In the genomic region with DNA sequence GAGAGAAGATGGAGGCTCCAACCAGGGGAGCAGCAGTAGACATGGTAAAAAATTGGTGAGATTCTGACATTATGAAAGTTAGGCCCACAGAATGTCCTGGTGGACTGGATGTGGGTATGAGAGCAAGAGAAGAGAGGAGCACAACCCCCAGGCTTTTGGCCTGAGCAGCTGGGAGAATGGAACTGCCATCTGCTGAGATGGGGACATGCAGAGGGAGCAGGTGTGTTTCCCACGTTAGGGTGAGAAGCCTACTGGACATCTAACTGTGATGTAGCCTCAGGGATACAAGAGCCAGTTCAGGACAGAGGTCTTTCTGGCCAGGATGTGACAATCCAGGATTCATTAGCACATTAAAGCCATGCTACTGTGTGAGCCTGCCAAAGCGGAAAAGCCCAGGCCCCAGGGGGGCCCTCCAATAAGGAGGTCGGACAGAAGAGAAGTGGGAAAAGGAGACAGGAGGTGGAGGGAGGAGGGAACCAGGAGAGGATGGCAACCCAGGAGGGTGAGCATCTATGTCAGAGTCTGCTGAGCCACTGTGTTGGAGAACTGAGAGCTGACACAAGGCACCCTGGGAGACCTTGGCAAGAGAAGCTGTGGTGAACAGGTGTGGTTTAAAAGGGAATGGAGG, we compare ENCODE assay signal across 9 cellular contexts. TPM values are rescaled to one million over a fixed set of nuclear protein-coding genes. Genes with fewer than 3 reads are reported as not detected.
DNase-seq lines count a peak whose midpoint lies in the region; TF ChIP-seq lines count a peak whose summit lies in the region.
"Had no signal": no experiment of that assay in that cellular context is flagged by ENCODE, and none has a peak within 500 bp of the region (broad histone marks: within the 10 kb centered on the region; RNA-seq: fewer than 3 reads in every experiment).

No MANE protein-coding gene starts in this region.

- no peak overlapping the region for H4K91ac ChIP-seq in mesenchymal stem cell (ENCODE audit: low read length)

- in situ Hi-C loops in mammary epithelial cell (cut with MboI; ENCODE audit: low sequenced_read_pairs in 2 of 2): no loop called here

- H3K9ac ChIP-seq in mammary epithelial cell (ENCODE audit: insufficient read depth, low read length) (no peak overlapping the region), mesenchymal stem cell (ENCODE audit: low read length) (no peak overlapping the region)

- dilution Hi-C loops in mammary epithelial cell (cut with HindIII; ENCODE audit: low sequenced_read_pairs): no loop called here

- peaks cover 44% of the 10 kb centered on the region for H3K79me1 ChIP-seq in mesenchymal stem cell (replicated peaks; ENCODE audit: low read length, poor library complexity, severe bottlenecking)

- POLR2A ChIA-PET in MCF 10A (lab: Yijun Ruan, JAX) (no interaction called here), PC-9 (lab: Charles Lee; ENCODE audit: unreplicated experiment) (no interaction called here)

- H3K9me2 ChIP-seq in PC-9 (ENCODE audit: insufficient read depth): no peaks in the 10 kb centered on the region

- no peak overlapping the region for H2AK5ac ChIP-seq in mesenchymal stem cell (ENCODE audit: low read length, severe bottlenecking)

- no peak overlapping the region for H3K14ac ChIP-seq in mesenchymal stem cell (ENCODE audit: low read length in 2 of 2)

- H3K36me3 ChIP-seq in mammary epithelial cell (ENCODE audit: insufficient read depth, low read length) (no peaks in the 10 kb centered on the region), PC-9 (ENCODE audit: low read depth) (no peaks in the 10 kb centered on the region), mesenchymal stem cell (ENCODE audit: control insufficient read depth in 1 of 2, insufficient read depth in 2 of 2, low read depth in 1 of 2, low read length in 2 of 2) (peaks cover 0 to 6% of the 10 kb centered on the region in 2 experiments), MG63 (no peaks in the 10 kb centered on the region)

- H3K27ac Mint-ChIP-seq in MCF 10A (ENCODE audit: low read depth, unreplicated experiment): peak overlapping the region; percentile 69
- H3K27ac Mint-ChIP-seq in type B pancreatic cell: peak overlapping the region; percentile 82

- H3K27me3 Mint-ChIP-seq in MCF 10A (ENCODE audit: insufficient read depth, unreplicated experiment) (no peaks in the 10 kb centered on the region), type B pancreatic cell (no peaks in the 10 kb centered on the region)

- H2AFZ ChIP-seq in mammary epithelial cell (ENCODE audit: low read depth, low read length): no peak overlapping the region
- H2AFZ ChIP-seq in PC-9: no peak overlapping the region
- H2AFZ ChIP-seq in mesenchymal stem cell (ENCODE audit: low read depth, low read length): no peak overlapping the region

- no peak overlapping the region for H2BK5ac ChIP-seq in mesenchymal stem cell (ENCODE audit: low read depth, low read length, poor library complexity, severe bottlenecking)

- no peak overlapping the region for H3K18ac ChIP-seq in mesenchymal stem cell (ENCODE audit: low read depth in 1 of 2, low read length in 2 of 2)

- H4K20me1 ChIP-seq in mammary epithelial cell (ENCODE audit: insufficient read depth, low read length) (no peaks in the 10 kb centered on the region), PC-9 (ENCODE audit: insufficient read depth) (no peaks in the 10 kb centered on the region)

- DNase-seq in MCF 10A (ENCODE audit: unreplicated experiment): no peak
- no peak for DNase-seq in mammary epithelial cell
- no peak for DNase-seq in PC-9
- peak; percentile 62 for DNase-seq in iPS-NIHi7 (ENCODE audit: extremely low spot score)
- no peak for DNase-seq in type B pancreatic cell (ENCODE audit: extremely low spot score, unreplicated experiment)
- no peak for DNase-seq in mesenchymal stem cell
- DNase-seq in MG63: no peak
- DNase-seq in activated CD8-positive, alpha-beta memory T cell treated with anti-CD3 and anti-CD28 coated beads, Interleukin-2, amount 50 U/mL, for 4 hours: no peak

- H3K4me3 ChIP-seq in mammary epithelial cell (replicated peaks in 1 of 3; ENCODE audit: insufficient read depth in 1 of 3, low read depth in 2 of 3, low read length in 3 of 3) (no peak overlapping the region), PC-9 (no peak overlapping the region), mesenchymal stem cell (ENCODE audit: insufficient read depth in 1 of 2, low read depth in 1 of 2, low read length in 2 of 2) (no peak overlapping the region), MG63 (no peak overlapping the region)

- TF ChIP-seq CTCF in MCF 10A (IDR thresholded peaks at IDR 0.05; ENCODE audit: unreplicated experiment) (no peak), mammary epithelial cell (conservative IDR thresholded peaks at IDR 0.05 in 1 of 2, IDR thresholded peaks at IDR 0.05 in 1 of 2; ENCODE audit: extremely low read depth in 1 of 2, insufficient read depth in 1 of 2, low read depth in 1 of 2, low read length in 2 of 2) (no peak), PC-9 (conservative IDR thresholded peaks at IDR 0.05) (no peak), type B pancreatic cell (conservative IDR thresholded peaks at IDR 0.05) (no peak)

- H3K27ac ChIP-seq in mammary epithelial cell (ENCODE audit: insufficient read depth, low read depth, low read length) (no peak overlapping the region), PC-9 (peak overlapping the region; percentile 87), mesenchymal stem cell (ENCODE audit: low read length, poor library complexity, severe bottlenecking) (no peak overlapping the region)
- H3K27ac ChIP-seq: epithelial cell of prostate had no signal

- H2BK120ac ChIP-seq in mesenchymal stem cell (ENCODE audit: low read depth, low read length): no peak overlapping the region

- H3K4me1 ChIP-seq in mammary epithelial cell (ENCODE audit: insufficient read depth, low read length): no peaks in the 10 kb centered on the region
- H3K4me1 ChIP-seq in PC-9 (replicated peaks; ENCODE audit: insufficient read depth): peaks cover 54% of the 10 kb centered on the region
- H3K4me1 ChIP-seq in mesenchymal stem cell (ENCODE audit: control insufficient read depth, insufficient read depth, low read depth, low read length): peaks cover 7% of the 10 kb centered on the region

- H3K79me2 ChIP-seq in mammary epithelial cell (ENCODE audit: insufficient read depth, low read length) (no peaks in the 10 kb centered on the region), PC-9 (ENCODE audit: low read depth) (peaks cover 95% of the 10 kb centered on the region)

- H2BK12ac ChIP-seq in mesenchymal stem cell (ENCODE audit: low read length in 2 of 2): no peak overlapping the region

- intact Hi-C loops in MCF 10A (cut with micrococcal nuclease): no loop called here
- intact Hi-C loops in mammary epithelial cell (cut with micrococcal nuclease): no loop called here
- intact Hi-C loops in PC-9 (cut with micrococcal nuclease; ENCODE audit: unreplicated experiment): no loop called here

- H3K4me2 ChIP-seq in mammary epithelial cell (ENCODE audit: insufficient read depth, low read depth, low read length): no peak overlapping the region
- H3K4me2 ChIP-seq in PC-9: peak overlapping the region; percentile 83
- no peak overlapping the region for H3K4me2 ChIP-seq in mesenchymal stem cell (ENCODE audit: low read length, poor library complexity, severe bottlenecking)

- WGBS in mammary epithelial cell (ENCODE audit: low coverage, missing lambda C conversion rate): 88% methylated on average over 3 of the region's 3 CpGs
- 67% methylated on average over 3 of the region's 3 CpGs for WGBS in mesenchymal stem cell

- no peaks in the 10 kb centered on the region for H3K9me3 ChIP-seq in mammary epithelial cell (replicated peaks; ENCODE audit: insufficient read depth, low read length)
- no peaks in the 10 kb centered on the region for H3K9me3 ChIP-seq in PC-9 (ENCODE audit: insufficient read depth, low read depth)
- H3K9me3 ChIP-seq in mesenchymal stem cell (ENCODE audit: control insufficient read depth, low read length): no peaks in the 10 kb centered on the region
- H3K9me3 ChIP-seq in MG63: no peaks in the 10 kb centered on the region

- CTCF ChIA-PET in MCF 10A (lab: Yijun Ruan, JAX) (no interaction called here), mammary epithelial cell (lab: Charles Lee; ENCODE audit: low non-redundant PET) (no interaction called here), PC-9 (lab: Charles Lee) (interaction anchor here (0.6 kb wide), 1 partner anchor 968 kb away, joined by 4 read pairs; no protein-coding TSS in a partner anchor)

- no peaks in the 10 kb centered on the region for H3K9me3 Mint-ChIP-seq in MCF 10A (ENCODE audit: unreplicated experiment)
- H3K9me3 Mint-ChIP-seq in type B pancreatic cell: no peaks in the 10 kb centered on the region

- peaks cover 22% of the 10 kb centered on the region; the same call in 1 of the 2 replicates for H3F3A ChIP-seq in PC-9 (ENCODE audit: insufficient read depth, low read depth)

- H3K36me3 Mint-ChIP-seq in MCF 10A (ENCODE audit: insufficient read depth, unreplicated experiment): peaks cover 5% of the 10 kb centered on the region
- H3K36me3 Mint-ChIP-seq in type B pancreatic cell: peaks cover 5% of the 10 kb centered on the region

- BruUV-seq in MCF 10A (replicated peaks; lab: Mats Ljungman, UMichigan): no TSS peak
- BruUV-seq in mammary epithelial cell (replicated peaks; lab: Mats Ljungman, UMichigan): no TSS peak
- BruUV-seq in PC-9 (replicated peaks; lab: Mats Ljungman, UMichigan): no TSS peak

- H3K27me3 ChIP-seq in mammary epithelial cell (ENCODE audit: insufficient read depth, low read length) (no peaks in the 10 kb centered on the region), PC-9 (ENCODE audit: insufficient read depth, low read depth) (no peaks in the 10 kb centered on the region), mesenchymal stem cell (ENCODE audit: control insufficient read depth in 1 of 2, insufficient read depth in 1 of 2, low read length in 2 of 2) (no peaks in the 10 kb centered on the region), MG63 (no peaks in the 10 kb centered on the region)

- H3K23ac ChIP-seq in mesenchymal stem cell (ENCODE audit: low read length in 2 of 2): no peak overlapping the region

- no peak overlapping the region for H2BK15ac ChIP-seq in mesenchymal stem cell (ENCODE audit: low read depth, poor library complexity, severe bottlenecking)

- H3K4ac ChIP-seq in mesenchymal stem cell (ENCODE audit: low read depth in 1 of 2, low read length in 2 of 2): no peak overlapping the region

- H3K4me1 Mint-ChIP-seq in MCF 10A (ENCODE audit: insufficient read depth, unreplicated experiment): peaks cover 25% of the 10 kb centered on the region
- H3K4me1 Mint-ChIP-seq in type B pancreatic cell (ENCODE audit: unreplicated experiment): peaks cover 49% of the 10 kb centered on the region

- H3K4me3 Mint-ChIP-seq in MCF 10A (ENCODE audit: unreplicated experiment) (peak overlapping the region; percentile 26), type B pancreatic cell (no peak overlapping the region)

- H4K8ac ChIP-seq in mesenchymal stem cell (ENCODE audit: low read length): no peak overlapping the region

RNA-seq across cellular contexts. Expression of gene CYB5A, which starts 10.6 kb away (rescaled TPM):
- total RNA-seq in MCF 10A (2022) (19.4 and 27.5 TPM in 2 replicates), mammary epithelial cell (10 to 100 TPM; 25.7 to 27.8 TPM), PC-9 (2021) (105 and 109 TPM in 2 replicates), type B pancreatic cell (ENCODE audit: low replicate concordance) (74.9 and 101 TPM in 2 replicates)
- polyA plus RNA-seq in mammary epithelial cell: 50.1 TPM
- 28.0 TPM for polyA minus RNA-seq in mammary epithelial cell
- 65.7 TPM for polyA plus RNA-seq in mesenchymal stem cell (2013, experiment 1 of 2)
- 74.5 TPM for polyA plus RNA-seq in mesenchymal stem cell (2013, experiment 2 of 2)
- not detected in 2 replicates for total RNA-seq in MG63 (2014; rRNA removed; shearing (Covaris generic); ENCODE audit: low replicate concordance)

RNA-seq across cellular contexts. Expression of gene C18orf63, which starts 34.5 kb away (rescaled TPM):
- total RNA-seq in MCF 10A (2022) (not detected in 2 replicates), mammary epithelial cell (under 1 TPM in 1 of 2 donors, not detected in 1; under 0.01 TPM), PC-9 (2021) (not detected in 2 replicates), type B pancreatic cell (ENCODE audit: low replicate concordance) (not detected in 2 replicates)
- polyA plus RNA-seq in mammary epithelial cell: not detected
- not detected for polyA minus RNA-seq in mammary epithelial cell
- polyA plus RNA-seq in mesenchymal stem cell (2013, experiment 1 of 2): not detected
- polyA plus RNA-seq in mesenchymal stem cell (2013, experiment 2 of 2): not detected
- not detected in 2 replicates for total RNA-seq in MG63 (2014; rRNA removed; shearing (Covaris generic); ENCODE audit: low replicate concordance)

Comparison
In these comparisons a context has a peak if more than half of its experiments do, and no peak if none do; other contexts are left out.
1. RNA of gene CYB5A, which starts 10.6 kb away (total RNA-seq): 105 to 109 TPM in PC-9, 74.9 to 101 TPM in type B pancreatic cell, 25.7 to 27.8 TPM in mammary epithelial cell and 19.4 to 27.5 TPM in MCF 10A; not detected in MG63; every median in the first group is over 10 times any median in the second.